Comparison of ENCODE assay signal across 9 cellular contexts in genomic region chr9:37283730-37284235, GRCh38.
DNase-seq lines count a peak whose midpoint lies in the region; ATAC-seq and TF ChIP-seq lines count a peak whose summit lies in the region.
"Had no signal": no experiment of that assay in that cellular context is flagged by ENCODE, and none has a peak within 500 bp of the region (broad histone marks: within the 10 kb centered on the region; RNA-seq: fewer than 3 reads in every experiment).

No MANE protein-coding gene starts in this region.

- DNase-seq in GM10266 (ENCODE audit: extremely low spot score) (peak; percentile 27), amniotic epithelial cell (ENCODE audit: low read depth) (peak; percentile 14), non-pigmented ciliary epithelial cell (ENCODE audit: low read depth) (peak; percentile 42), NCI-H526 (lab: John Stamatoyannopoulos, UW) (no peak), HT-29 (ENCODE audit: low spot score) (no peak), NCI-H2029 treated with DMSO at 0.1 percent for 48 hours (lab: John Stamatoyannopoulos, UW) (no peak), UCSD-AML1 (lab: John Stamatoyannopoulos, UW; ENCODE audit: unreplicated experiment) (no peak)
- DNase-seq: PC-9 had no signal

- TF ChIP-seq CTCF in GM10266 (IDR thresholded peaks at IDR 0.05; ENCODE audit: control insufficient read depth, insufficient read depth, low read depth, missing control alignments), result no peak

- peak; percentile 67 for ATAC-seq in HG02759 (IDR thresholded peaks at IDR 0.05; ENCODE audit: unreplicated experiment)

Comparison
In these comparisons a context has a peak if more than half of its experiments do, and no peak if none do; other contexts are left out.
1. DNase-seq: peak in GM10266 (single experiment), amniotic epithelial cell (single experiment) and non-pigmented ciliary epithelial cell (single experiment); none in NCI-H526 (0 of 2), HT-29 (single experiment), NCI-H2029 treated with DMSO at 0.1 percent for 48 hours (single experiment) and UCSD-AML1 (single experiment).